Comparison of ENCODE assay signal across 1 cellular context in the genomic region with DNA sequence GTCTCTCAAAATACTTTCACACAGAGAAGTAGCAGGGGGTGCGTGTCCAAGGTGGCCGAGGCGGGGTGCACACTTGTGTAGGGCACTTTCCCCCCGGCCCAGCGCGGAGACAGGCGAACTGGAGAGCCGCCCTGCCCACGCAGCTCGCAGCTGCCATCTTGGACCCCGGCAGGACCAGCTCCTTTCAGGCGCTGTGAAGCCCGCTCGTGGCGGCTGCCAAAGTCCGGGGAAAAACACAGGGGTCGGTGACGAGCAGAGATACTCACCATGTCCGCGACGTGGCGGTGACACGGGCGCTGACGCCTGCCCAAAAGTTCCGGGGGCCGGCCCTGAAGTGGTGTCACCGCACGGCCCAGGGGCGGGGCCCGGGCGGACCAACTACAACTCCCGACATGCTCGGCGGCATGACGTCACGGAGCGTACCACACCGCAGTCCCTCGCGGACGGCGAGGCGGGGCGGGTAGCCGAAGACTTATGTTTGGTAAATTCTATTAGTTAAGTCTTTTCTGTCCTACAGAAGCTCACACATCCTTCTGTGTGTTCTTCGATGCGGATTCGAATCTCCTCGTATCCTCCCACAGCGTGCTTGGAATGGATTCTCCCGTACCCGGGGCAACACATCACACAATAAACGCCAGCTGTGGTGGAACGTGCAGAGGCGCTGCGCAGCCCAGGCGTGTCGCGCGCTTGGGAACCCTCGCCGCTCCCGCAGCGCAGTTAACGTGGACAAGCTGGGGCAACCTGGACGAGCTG.
TF ChIP-seq lines count a peak whose summit lies in the region.

A gene with protein sequence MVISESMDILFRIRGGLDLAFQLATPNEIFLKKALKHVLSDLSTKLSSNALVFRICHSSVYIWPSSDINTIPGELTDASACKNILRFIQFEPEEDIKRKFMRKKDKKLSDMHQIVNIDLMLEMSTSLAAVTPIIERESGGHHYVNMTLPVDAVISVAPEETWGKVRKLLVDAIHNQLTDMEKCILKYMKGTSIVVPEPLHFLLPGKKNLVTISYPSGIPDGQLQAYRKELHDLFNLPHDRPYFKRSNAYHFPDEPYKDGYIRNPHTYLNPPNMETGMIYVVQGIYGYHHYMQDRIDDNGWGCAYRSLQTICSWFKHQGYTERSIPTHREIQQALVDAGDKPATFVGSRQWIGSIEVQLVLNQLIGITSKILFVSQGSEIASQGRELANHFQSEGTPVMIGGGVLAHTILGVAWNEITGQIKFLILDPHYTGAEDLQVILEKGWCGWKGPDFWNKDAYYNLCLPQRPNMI (minus strand): TSS at position 365 of the 753 bp plus-strand sequence. CDS start 96 bp downstream, at position 269.

TF ChIP-seq in H1, 55 proteins besides CTCF, POLR2A, EP300 and RAD21 (continued from another document):
- TF ChIP-seq KDM1A (IDR thresholded peaks at IDR 0.05; ENCODE audit: borderline replicate concordance, low read length) (no peak), SIRT6 (IDR thresholded peaks at IDR 0.05; ENCODE audit: low read length) (no peak), SP1 (IDR thresholded peaks at IDR 0.05; ENCODE audit: low read depth, low read length) (peak; percentile 53; the same call in 1 of the 2 replicates), NRF1 (IDR thresholded peaks at IDR 0.05; ENCODE audit: low read depth, low read length) (no peak), SIX5 (IDR thresholded peaks at IDR 0.05; ENCODE audit: low read depth, low read length) (peak; percentile 98), TEAD4 (IDR thresholded peaks at IDR 0.05; ENCODE audit: low read depth, low read length) (no peak), ASH2L (IDR thresholded peaks at IDR 0.05; ENCODE audit: low read length) (peak; percentile 91), SUZ12 (IDR thresholded peaks at IDR 0.05; ENCODE audit: low read length) (no peak), JUN (IDR thresholded peaks at IDR 0.05; ENCODE audit: low read depth, low read length) (peak; percentile 10; the same call in 1 of the 2 replicates), SP2 (IDR thresholded peaks at IDR 0.05; ENCODE audit: low read length) (no peak), KDM5A (IDR thresholded peaks at IDR 0.05; ENCODE audit: low read length) (peak; percentile 40; the same call in 1 of the 2 replicates), SAP30 (IDR thresholded peaks at IDR 0.05; ENCODE audit: insufficient read depth, insufficient replicate concordance, low read length) (peak; percentile 66), TAF7 (optimal IDR thresholded peaks at IDR 0.05; ENCODE audit: borderline replicate concordance, low read depth, low read length) (no peak), RNF2 (IDR thresholded peaks at IDR 0.05; ENCODE audit: borderline replicate concordance, low read depth, low read length, missing control alignments, poor library complexity, severe bottlenecking) (no peak), YY1 (IDR thresholded peaks at IDR 0.05; ENCODE audit: low read depth, low read length) (peak; percentile 93), TAF1 (IDR thresholded peaks at IDR 0.05; ENCODE audit: low read depth, low read length) (peak; percentile 61), SIN3A (conservative IDR thresholded peaks at IDR 0.05 in 1 of 2, IDR thresholded peaks at IDR 0.05 in 1 of 2; ENCODE audit: low read depth in 1 of 2, low read length in 2 of 2) (peak; percentile 98), FOSL1 (IDR thresholded peaks at IDR 0.05; ENCODE audit: insufficient read depth, low read depth, low read length) (no peak), RFX5 (IDR thresholded peaks at IDR 0.05; ENCODE audit: borderline replicate concordance, low read depth, low read length) (no peak), CHD1 (IDR thresholded peaks at IDR 0.05; ENCODE audit: low read depth, low read length) (peak; percentile 97), POLR2AphosphoS5 (IDR thresholded peaks at IDR 0.05; ENCODE audit: low read depth, low read length) (peak; percentile 77; the same call in 1 of the 2 replicates), TBP (IDR thresholded peaks at IDR 0.05; ENCODE audit: low read depth, low read length) (no peak), CBX8 (IDR thresholded peaks at IDR 0.05; ENCODE audit: borderline replicate concordance, low read depth, low read length) (no peak), RXRA (IDR thresholded peaks at IDR 0.05; ENCODE audit: insufficient read depth, low read depth, low read length) (no peak), GTF2F1 (IDR thresholded peaks at IDR 0.05; ENCODE audit: borderline replicate concordance, low read depth, low read length) (no peak), PHF8 (conservative IDR thresholded peaks at IDR 0.05; ENCODE audit: low read depth, low read length) (peak; percentile 64), NANOG (IDR thresholded peaks at IDR 0.05; ENCODE audit: insufficient read depth, low read depth, low read length, poor library complexity, severe bottlenecking) (no peak), CBX5 (IDR thresholded peaks at IDR 0.05; ENCODE audit: low read depth, low read length) (no peak), BRCA1 (IDR thresholded peaks at IDR 0.05; ENCODE audit: low read depth, low read length) (0 out of 2 replicates have a peak, but pooled peaks have one; percentile 48), SRF (IDR thresholded peaks at IDR 0.05; ENCODE audit: low read depth, low read length) (no peak), MAFK (IDR thresholded peaks at IDR 0.05; ENCODE audit: low read depth, low read length) (no peak), EZH2 (IDR thresholded peaks at IDR 0.05; ENCODE audit: low read depth, low read length, severe bottlenecking) (no peak), CEBPB (IDR thresholded peaks at IDR 0.05; ENCODE audit: low read depth, low read length) (no peak), CHD2 (IDR thresholded peaks at IDR 0.05; ENCODE audit: low read length) (no peak), HDAC2 (IDR thresholded peaks at IDR 0.05; ENCODE audit: borderline replicate concordance in 1 of 2, low read depth in 2 of 2, low read length in 2 of 2) (peak in 1 of 2 experiments; percentile 91; a peak in 2 of 4 replicates), BACH1 (IDR thresholded peaks at IDR 0.05; ENCODE audit: low read length) (peak; percentile 43; the same call in 1 of the 2 replicates), BCL11A (IDR thresholded peaks at IDR 0.05; ENCODE audit: low read depth in 2 of 2, low read length in 2 of 2) (no peak), RBBP5 (IDR thresholded peaks at IDR 0.05; ENCODE audit: borderline replicate concordance, low read depth, low read length) (peak; percentile 54), KDM4A (IDR thresholded peaks at IDR 0.05; ENCODE audit: low read depth, low read length, severe bottlenecking) (peak; percentile 93), TCF12 (IDR thresholded peaks at IDR 0.05; ENCODE audit: low read depth, low read length) (0 out of 2 replicates have a peak, but pooled peaks have one; percentile 66), CREB1 (IDR thresholded peaks at IDR 0.05) (peak; percentile 98)
- TF ChIP-seq, protein P1, sequence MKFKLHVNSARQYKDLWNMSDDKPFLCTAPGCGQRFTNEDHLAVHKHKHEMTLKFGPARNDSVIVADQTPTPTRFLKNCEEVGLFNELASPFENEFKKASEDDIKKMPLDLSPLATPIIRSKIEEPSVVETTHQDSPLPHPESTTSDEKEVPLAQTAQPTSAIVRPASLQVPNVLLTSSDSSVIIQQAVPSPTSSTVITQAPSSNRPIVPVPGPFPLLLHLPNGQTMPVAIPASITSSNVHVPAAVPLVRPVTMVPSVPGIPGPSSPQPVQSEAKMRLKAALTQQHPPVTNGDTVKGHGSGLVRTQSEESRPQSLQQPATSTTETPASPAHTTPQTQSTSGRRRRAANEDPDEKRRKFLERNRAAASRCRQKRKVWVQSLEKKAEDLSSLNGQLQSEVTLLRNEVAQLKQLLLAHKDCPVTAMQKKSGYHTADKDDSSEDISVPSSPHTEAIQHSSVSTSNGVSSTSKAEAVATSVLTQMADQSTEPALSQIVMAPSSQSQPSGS (IDR thresholded peaks at IDR 0.05; ENCODE audit: low read length) = peak; percentile 88
- TF ChIP-seq, protein P2, sequence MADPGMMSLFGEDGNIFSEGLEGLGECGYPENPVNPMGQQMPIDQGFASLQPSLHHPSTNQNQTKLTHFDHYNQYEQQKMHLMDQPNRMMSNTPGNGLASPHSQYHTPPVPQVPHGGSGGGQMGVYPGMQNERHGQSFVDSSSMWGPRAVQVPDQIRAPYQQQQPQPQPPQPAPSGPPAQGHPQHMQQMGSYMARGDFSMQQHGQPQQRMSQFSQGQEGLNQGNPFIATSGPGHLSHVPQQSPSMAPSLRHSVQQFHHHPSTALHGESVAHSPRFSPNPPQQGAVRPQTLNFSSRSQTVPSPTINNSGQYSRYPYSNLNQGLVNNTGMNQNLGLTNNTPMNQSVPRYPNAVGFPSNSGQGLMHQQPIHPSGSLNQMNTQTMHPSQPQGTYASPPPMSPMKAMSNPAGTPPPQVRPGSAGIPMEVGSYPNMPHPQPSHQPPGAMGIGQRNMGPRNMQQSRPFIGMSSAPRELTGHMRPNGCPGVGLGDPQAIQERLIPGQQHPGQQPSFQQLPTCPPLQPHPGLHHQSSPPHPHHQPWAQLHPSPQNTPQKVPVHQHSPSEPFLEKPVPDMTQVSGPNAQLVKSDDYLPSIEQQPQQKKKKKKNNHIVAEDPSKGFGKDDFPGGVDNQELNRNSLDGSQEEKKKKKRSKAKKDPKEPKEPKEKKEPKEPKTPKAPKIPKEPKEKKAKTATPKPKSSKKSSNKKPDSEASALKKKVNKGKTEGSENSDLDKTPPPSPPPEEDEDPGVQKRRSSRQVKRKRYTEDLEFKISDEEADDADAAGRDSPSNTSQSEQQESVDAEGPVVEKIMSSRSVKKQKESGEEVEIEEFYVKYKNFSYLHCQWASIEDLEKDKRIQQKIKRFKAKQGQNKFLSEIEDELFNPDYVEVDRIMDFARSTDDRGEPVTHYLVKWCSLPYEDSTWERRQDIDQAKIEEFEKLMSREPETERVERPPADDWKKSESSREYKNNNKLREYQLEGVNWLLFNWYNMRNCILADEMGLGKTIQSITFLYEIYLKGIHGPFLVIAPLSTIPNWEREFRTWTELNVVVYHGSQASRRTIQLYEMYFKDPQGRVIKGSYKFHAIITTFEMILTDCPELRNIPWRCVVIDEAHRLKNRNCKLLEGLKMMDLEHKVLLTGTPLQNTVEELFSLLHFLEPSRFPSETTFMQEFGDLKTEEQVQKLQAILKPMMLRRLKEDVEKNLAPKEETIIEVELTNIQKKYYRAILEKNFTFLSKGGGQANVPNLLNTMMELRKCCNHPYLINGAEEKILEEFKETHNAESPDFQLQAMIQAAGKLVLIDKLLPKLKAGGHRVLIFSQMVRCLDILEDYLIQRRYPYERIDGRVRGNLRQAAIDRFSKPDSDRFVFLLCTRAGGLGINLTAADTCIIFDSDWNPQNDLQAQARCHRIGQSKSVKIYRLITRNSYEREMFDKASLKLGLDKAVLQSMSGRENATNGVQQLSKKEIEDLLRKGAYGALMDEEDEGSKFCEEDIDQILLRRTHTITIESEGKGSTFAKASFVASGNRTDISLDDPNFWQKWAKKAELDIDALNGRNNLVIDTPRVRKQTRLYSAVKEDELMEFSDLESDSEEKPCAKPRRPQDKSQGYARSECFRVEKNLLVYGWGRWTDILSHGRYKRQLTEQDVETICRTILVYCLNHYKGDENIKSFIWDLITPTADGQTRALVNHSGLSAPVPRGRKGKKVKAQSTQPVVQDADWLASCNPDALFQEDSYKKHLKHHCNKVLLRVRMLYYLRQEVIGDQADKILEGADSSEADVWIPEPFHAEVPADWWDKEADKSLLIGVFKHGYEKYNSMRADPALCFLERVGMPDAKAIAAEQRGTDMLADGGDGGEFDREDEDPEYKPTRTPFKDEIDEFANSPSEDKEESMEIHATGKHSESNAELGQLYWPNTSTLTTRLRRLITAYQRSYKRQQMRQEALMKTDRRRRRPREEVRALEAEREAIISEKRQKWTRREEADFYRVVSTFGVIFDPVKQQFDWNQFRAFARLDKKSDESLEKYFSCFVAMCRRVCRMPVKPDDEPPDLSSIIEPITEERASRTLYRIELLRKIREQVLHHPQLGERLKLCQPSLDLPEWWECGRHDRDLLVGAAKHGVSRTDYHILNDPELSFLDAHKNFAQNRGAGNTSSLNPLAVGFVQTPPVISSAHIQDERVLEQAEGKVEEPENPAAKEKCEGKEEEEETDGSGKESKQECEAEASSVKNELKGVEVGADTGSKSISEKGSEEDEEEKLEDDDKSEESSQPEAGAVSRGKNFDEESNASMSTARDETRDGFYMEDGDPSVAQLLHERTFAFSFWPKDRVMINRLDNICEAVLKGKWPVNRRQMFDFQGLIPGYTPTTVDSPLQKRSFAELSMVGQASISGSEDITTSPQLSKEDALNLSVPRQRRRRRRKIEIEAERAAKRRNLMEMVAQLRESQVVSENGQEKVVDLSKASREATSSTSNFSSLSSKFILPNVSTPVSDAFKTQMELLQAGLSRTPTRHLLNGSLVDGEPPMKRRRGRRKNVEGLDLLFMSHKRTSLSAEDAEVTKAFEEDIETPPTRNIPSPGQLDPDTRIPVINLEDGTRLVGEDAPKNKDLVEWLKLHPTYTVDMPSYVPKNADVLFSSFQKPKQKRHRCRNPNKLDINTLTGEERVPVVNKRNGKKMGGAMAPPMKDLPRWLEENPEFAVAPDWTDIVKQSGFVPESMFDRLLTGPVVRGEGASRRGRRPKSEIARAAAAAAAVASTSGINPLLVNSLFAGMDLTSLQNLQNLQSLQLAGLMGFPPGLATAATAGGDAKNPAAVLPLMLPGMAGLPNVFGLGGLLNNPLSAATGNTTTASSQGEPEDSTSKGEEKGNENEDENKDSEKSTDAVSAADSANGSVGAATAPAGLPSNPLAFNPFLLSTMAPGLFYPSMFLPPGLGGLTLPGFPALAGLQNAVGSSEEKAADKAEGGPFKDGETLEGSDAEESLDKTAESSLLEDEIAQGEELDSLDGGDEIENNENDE (IDR thresholded peaks at IDR 0.05; ENCODE audit: insufficient replicate concordance, low read length) = no peak
- TF ChIP-seq, protein P3, sequence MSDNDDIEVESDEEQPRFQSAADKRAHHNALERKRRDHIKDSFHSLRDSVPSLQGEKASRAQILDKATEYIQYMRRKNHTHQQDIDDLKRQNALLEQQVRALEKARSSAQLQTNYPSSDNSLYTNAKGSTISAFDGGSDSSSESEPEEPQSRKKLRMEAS (IDR thresholded peaks at IDR 0.05) = peak; percentile 83
- TF ChIP-seq, protein P4, sequence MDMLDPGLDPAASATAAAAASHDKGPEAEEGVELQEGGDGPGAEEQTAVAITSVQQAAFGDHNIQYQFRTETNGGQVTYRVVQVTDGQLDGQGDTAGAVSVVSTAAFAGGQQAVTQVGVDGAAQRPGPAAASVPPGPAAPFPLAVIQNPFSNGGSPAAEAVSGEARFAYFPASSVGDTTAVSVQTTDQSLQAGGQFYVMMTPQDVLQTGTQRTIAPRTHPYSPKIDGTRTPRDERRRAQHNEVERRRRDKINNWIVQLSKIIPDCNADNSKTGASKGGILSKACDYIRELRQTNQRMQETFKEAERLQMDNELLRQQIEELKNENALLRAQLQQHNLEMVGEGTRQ (IDR thresholded peaks at IDR 0.05; ENCODE audit: low read length) = no peak
- TF ChIP-seq, protein P5, sequence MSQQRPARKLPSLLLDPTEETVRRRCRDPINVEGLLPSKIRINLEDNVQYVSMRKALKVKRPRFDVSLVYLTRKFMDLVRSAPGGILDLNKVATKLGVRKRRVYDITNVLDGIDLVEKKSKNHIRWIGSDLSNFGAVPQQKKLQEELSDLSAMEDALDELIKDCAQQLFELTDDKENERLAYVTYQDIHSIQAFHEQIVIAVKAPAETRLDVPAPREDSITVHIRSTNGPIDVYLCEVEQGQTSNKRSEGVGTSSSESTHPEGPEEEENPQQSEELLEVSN (IDR thresholded peaks at IDR 0.05) = no peak
- TF ChIP-seq, protein P6, sequence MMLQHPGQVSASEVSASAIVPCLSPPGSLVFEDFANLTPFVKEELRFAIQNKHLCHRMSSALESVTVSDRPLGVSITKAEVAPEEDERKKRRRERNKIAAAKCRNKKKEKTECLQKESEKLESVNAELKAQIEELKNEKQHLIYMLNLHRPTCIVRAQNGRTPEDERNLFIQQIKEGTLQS (IDR thresholded peaks at IDR 0.05; ENCODE audit: insufficient read depth, low read depth, low read length) = no peak
